Comparison of ENCODE assay signal across 17 cellular contexts in genomic region chr1:215501496-215501895, GRCh38.
DNase-seq lines count a peak whose midpoint lies in the region; ATAC-seq and TF ChIP-seq lines count a peak whose summit lies in the region.
"Had no signal": no experiment of that assay in that cellular context is flagged by ENCODE, and none has a peak within 500 bp of the region (broad histone marks: within the 10 kb centered on the region; RNA-seq: fewer than 3 reads in every experiment).

No MANE protein-coding gene starts in this region.

- H3K4me3 ChIP-seq in adipocyte (ENCODE audit: low read length) = no peak overlapping the region
- no peak overlapping the region for H3K4me3 ChIP-seq in colonic mucosa
- H3K4me3 ChIP-seq: A549 had no signal

- DNase-seq in LHCN-M2 (ENCODE audit: low read depth) (peak; percentile 81), adipocyte (ENCODE audit: low read depth) (peak; percentile 22), epithelial cell of prostate (ENCODE audit: low read depth, low spot score) (no peak), NCI-H510A treated with DMSO at 0.1 percent for 48 hours (lab: John Stamatoyannopoulos, UW) (no peak), colonic mucosa (no peak)
- DNase-seq: BE2C; CD4-positive, alpha-beta memory T cell; COR-L47; DMS153; DMS79 treated with DMSO at 0.1 percent for 48 hours; EL; HCEC 1CT; HFFc6 had no signal

- no peak for TF ChIP-seq CTCF in colonic mucosa (IDR thresholded peaks at IDR 0.05)

- intact Hi-C loops in colonic mucosa (cut with DNase I) = no loop called here

- peak overlapping the region; percentile 40 for H3K27ac ChIP-seq in epithelial cell of prostate
- no peak overlapping the region for H3K27ac ChIP-seq in colonic mucosa
- H3K27ac ChIP-seq: A549, C4-2B, HL-60 had no signal

- no peaks in the 10 kb centered on the region for H3K4me1 ChIP-seq in adipocyte (ENCODE audit: control insufficient read depth, insufficient read depth, low read length)
- H3K4me1 ChIP-seq in colonic mucosa = no peaks in the 10 kb centered on the region
- H3K4me1 ChIP-seq: A549, BE2C had no signal

- no peak for ATAC-seq in HG03439 (IDR thresholded peaks at IDR 0.05; ENCODE audit: unreplicated experiment)
- ATAC-seq: A549 had no signal

- no peaks in the 10 kb centered on the region for H3K9me3 ChIP-seq in adipocyte (ENCODE audit: control insufficient read depth, low read length)
- no peaks in the 10 kb centered on the region for H3K9me3 ChIP-seq in colonic mucosa
- H3K9me3 ChIP-seq: A549, BE2C had no signal

- H3K9ac ChIP-seq in adipocyte (ENCODE audit: low read length) = no peak overlapping the region
- no peak overlapping the region for H3K9ac ChIP-seq in colonic mucosa (ENCODE audit: low read depth in 2 of 2, low read length in 2 of 2)

- peaks cover 3% of the 10 kb centered on the region for H3K27me3 ChIP-seq in adipocyte (replicated peaks; ENCODE audit: control insufficient read depth, insufficient read depth, low read length)
- no peaks in the 10 kb centered on the region for H3K27me3 ChIP-seq in colonic mucosa
- H3K27me3 ChIP-seq: BE2C had no signal

- H3K36me3 ChIP-seq in adipocyte (ENCODE audit: control insufficient read depth, insufficient read depth, low read length, severe bottlenecking) (no peaks in the 10 kb centered on the region), colonic mucosa (no peaks in the 10 kb centered on the region)
- H3K36me3 ChIP-seq: BE2C had no signal

Comparison
In these comparisons a context has a peak if more than half of its experiments do, and no peak if none do; other contexts are left out.
1. DNase-seq: peak in LHCN-M2 (single experiment) and adipocyte (single experiment); none in epithelial cell of prostate (single experiment), NCI-H510A treated with DMSO at 0.1 percent for 48 hours (single experiment) and colonic mucosa (single experiment).